In genomic region chr21:42063578-42064521, GRCh38 we compare ENCODE assay signal across 1 cellular context.
TF ChIP-seq lines count a peak whose summit lies in the region.

No MANE protein-coding gene starts in this region.

TF ChIP-seq in IMR-90, 13 proteins besides CTCF, POLR2A, EP300 and RAD21 (continued from another document):
- TF ChIP-seq, protein P1, sequence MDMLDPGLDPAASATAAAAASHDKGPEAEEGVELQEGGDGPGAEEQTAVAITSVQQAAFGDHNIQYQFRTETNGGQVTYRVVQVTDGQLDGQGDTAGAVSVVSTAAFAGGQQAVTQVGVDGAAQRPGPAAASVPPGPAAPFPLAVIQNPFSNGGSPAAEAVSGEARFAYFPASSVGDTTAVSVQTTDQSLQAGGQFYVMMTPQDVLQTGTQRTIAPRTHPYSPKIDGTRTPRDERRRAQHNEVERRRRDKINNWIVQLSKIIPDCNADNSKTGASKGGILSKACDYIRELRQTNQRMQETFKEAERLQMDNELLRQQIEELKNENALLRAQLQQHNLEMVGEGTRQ (IDR thresholded peaks at IDR 0.05; ENCODE audit: low read depth, low read length): no peak
